Comparison of ENCODE assay signal across 30 cellular contexts in genomic region chr14:52641745-52642144, GRCh38.
"Had no signal": no experiment of that assay in that cellular context is flagged by ENCODE, and none has a peak within 500 bp of the region (broad histone marks: within the 10 kb centered on the region; RNA-seq: fewer than 3 reads in every experiment).

No MANE protein-coding gene starts in this region.

- H3K27ac Mint-ChIP-seq: dendritic cell treated with granulocyte-macrophage colony-stimulating factor and Interleukin-4, amounts not matched to agents 40 ng/mL and 50 ng/mL, for 4 days; endodermal cell; mesothelial cell of epicardium; naive B cell; natural killer cell treated with Interleukin-12 subunit alpha and Interleukin-12 subunit beta and Interleukin-15 and Interleukin-18, amount 100 ng/mL, for 72 hours; neural progenitor cell had no signal

- H2AFZ ChIP-seq: neural progenitor cell had no signal

- DNase-seq: colonic mucosa; effector CD8-positive, alpha-beta T cell; endodermal cell; foreskin melanocyte; glutamatergic neuron; hypothalamus; mesenchymal stem cell; mucosa of descending colon; naive B cell; stimulated activated CD4-positive, alpha-beta T cell treated with anti-CD3 and anti-CD28 coated beads, Interleukin-12 subunit alpha, Interleukin-12 subunit beta, amount 100 ng/mL, for 4 hours; stimulated activated CD4-positive, alpha-beta T cell treated with anti-CD3 and anti-CD28 coated beads, Interleukin-1b, Interleukin-23, amount 100 ng/mL, for 48 hours; stimulated activated CD4-positive, alpha-beta T cell treated with anti-CD3 and anti-CD28 coated beads, Interleukin-4, amount 100 ng/mL, for 24 hours; stimulated activated naive CD4-positive, alpha-beta T cell treated with Interleukin-2 at 50 U/mL for 16 hours; stomach; thyroid gland; trophoblast cell had no signal

- H3K4me3 Mint-ChIP-seq: dendritic cell treated with granulocyte-macrophage colony-stimulating factor and Interleukin-4, amounts not matched to agents 40 ng/mL and 50 ng/mL, for 4 days; endodermal cell; mesothelial cell of epicardium; naive B cell; natural killer cell treated with Interleukin-12 subunit alpha and Interleukin-12 subunit beta and Interleukin-15 and Interleukin-18, amount 100 ng/mL, for 72 hours; neural progenitor cell; stimulated activated effector memory CD8-positive, alpha-beta T cell treated with anti-CD3 and anti-CD28 coated beads, Interleukin-12 subunit alpha, Interleukin-12 subunit beta, amount 100 ng/mL, for 72 hours had no signal

- H3K4me2 ChIP-seq: neural progenitor cell, smooth muscle cell had no signal

- H3K9me3 Mint-ChIP-seq: natural killer cell treated with Interleukin-12 subunit alpha and Interleukin-12 subunit beta and Interleukin-15 and Interleukin-18, amount 100 ng/mL, for 72 hours had no signal

- H3K27ac ChIP-seq: colonic mucosa, epithelial cell of prostate, esophagus muscularis mucosa, neural progenitor cell, prostate gland, right atrium auricular region, stomach, thyroid gland, vagina had no signal

- H3K4me1 Mint-ChIP-seq: endodermal cell, mesothelial cell of epicardium, neural progenitor cell had no signal

- H3K27me3 Mint-ChIP-seq: dendritic cell treated with granulocyte-macrophage colony-stimulating factor and Interleukin-4, amounts not matched to agents 40 ng/mL and 50 ng/mL, for 4 days; naive B cell; natural killer cell treated with Interleukin-12 subunit alpha and Interleukin-12 subunit beta and Interleukin-15 and Interleukin-18, amount 100 ng/mL, for 72 hours had no signal

- H3K4me3 ChIP-seq: colonic mucosa, esophagus muscularis mucosa, lung, mucosa of descending colon, neural progenitor cell, prostate gland, right atrium auricular region, smooth muscle cell, stomach, thyroid gland, vagina had no signal

- H3K27me3 ChIP-seq: colonic mucosa, esophagus muscularis mucosa, neural progenitor cell, right atrium auricular region, stomach, thyroid gland, vagina had no signal

- H3K9me3 ChIP-seq: colonic mucosa, esophagus muscularis mucosa, mucosa of descending colon, prostate gland, right atrium auricular region, thyroid gland, vagina had no signal

- H3K9ac ChIP-seq: neural progenitor cell had no signal

- H3K4me1 ChIP-seq: colonic mucosa, esophagus muscularis mucosa, neural progenitor cell, prostate gland, right atrium auricular region, stomach, thyroid gland, vagina had no signal

- ATAC-seq: left lobe of liver; mucosa of descending colon; natural killer cell treated with Interleukin-12 subunit alpha and Interleukin-12 subunit beta and Interleukin-15 and Interleukin-18, amount 100 ng/mL, for 72 hours; sciatic nerve; stimulated activated effector memory CD8-positive, alpha-beta T cell treated with anti-CD3 and anti-CD28 coated beads, Interleukin-12 subunit alpha, Interleukin-12 subunit beta, amount 100 ng/mL, for 72 hours had no signal
